ENCODE assay signal across 25 cellular contexts in the genomic region with DNA sequence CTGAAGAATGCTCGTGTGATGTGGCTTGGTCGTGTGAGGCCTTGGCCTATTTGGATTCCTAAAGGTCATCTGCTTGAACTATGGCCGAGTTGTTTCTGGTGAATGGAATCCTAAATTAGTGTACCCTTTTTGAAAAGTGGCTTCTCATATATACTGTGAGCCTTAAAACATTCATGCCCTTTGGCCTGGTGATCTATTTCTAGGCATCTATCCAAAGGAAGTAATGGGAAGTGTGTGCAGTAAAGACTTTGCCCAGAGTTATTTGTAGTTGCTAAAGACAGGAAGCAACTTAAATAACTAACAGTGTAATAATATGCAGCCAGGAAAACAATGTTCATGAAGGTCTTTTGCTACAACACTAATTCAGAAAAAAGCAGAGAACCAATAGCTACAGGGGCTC.
"Had no signal": no experiment of that assay in that cellular context is flagged by ENCODE, and none has a peak within 500 bp of the region (broad histone marks: within the 10 kb centered on the region; RNA-seq: fewer than 3 reads in every experiment).

No MANE protein-coding gene starts in this region.

- H3K9me3 Mint-ChIP-seq: activated CD8-positive, alpha-beta T cell treated with anti-CD3 and anti-CD28 coated beads for 36 hours; activated naive CD4-positive, alpha-beta T cell treated with anti-CD3 and anti-CD28 coated beads, Interleukin-2, amount 10 ng/mL, durations not matched to agents 7 days and 5 days; activated naive CD8-positive, alpha-beta T cell treated with anti-CD3 and anti-CD28 coated beads, Interleukin-2, amount 50 U/mL, for 24 hours; activated T-cell treated with anti-CD3 and anti-CD28 coated beads, Interleukin-2, amount 50 U/mL, for 24 hours; activated T-helper 2 cell treated with anti-CD3 and anti-CD28 coated beads, Interferon-gamma antibody, Interleukin-2, Interleukin-4, amounts not matched to agents 10 μg/mL and 5 μg/mL and 100 μg/mL, durations not matched to agents 14 hours and 24 hours and 36 hours; brain; central memory CD8-positive, alpha-beta T cell; naive thymus-derived CD8-positive, alpha-beta T cell; stimulated activated effector memory CD8-positive, alpha-beta T cell treated with anti-CD3 and anti-CD28 coated beads, Interleukin-12 subunit alpha, Interleukin-12 subunit beta, amount 100 ng/mL, for 72 hours; type B pancreatic cell had no signal

- H3K36me3 ChIP-seq: left lung, ovary had no signal

- H3K4me1 Mint-ChIP-seq: activated naive CD4-positive, alpha-beta T cell treated with anti-CD3 and anti-CD28 coated beads, Interleukin-2, amount 10 ng/mL, durations not matched to agents 7 days and 5 days; central memory CD8-positive, alpha-beta T cell had no signal

- H3K4me3 ChIP-seq: coronary artery, ovary, testis had no signal

- H3K9me3 ChIP-seq: left lung, ovary, testis had no signal

- H3K27ac ChIP-seq: coronary artery, left lung, ovary, testis had no signal

- H3K27ac Mint-ChIP-seq: activated CD8-positive, alpha-beta T cell treated with anti-CD3 and anti-CD28 coated beads for 36 hours; activated naive CD4-positive, alpha-beta T cell treated with anti-CD3 and anti-CD28 coated beads, Interleukin-2, amount 10 ng/mL, durations not matched to agents 7 days and 5 days; activated naive CD8-positive, alpha-beta T cell treated with anti-CD3 and anti-CD28 coated beads, Interleukin-2, amount 50 U/mL, for 24 hours; activated T-cell treated with anti-CD3 and anti-CD28 coated beads, Interleukin-2, amount 50 U/mL, for 24 hours; activated T-helper 2 cell treated with anti-CD3 and anti-CD28 coated beads, Interferon-gamma antibody, Interleukin-2, Interleukin-4, amounts not matched to agents 10 μg/mL and 5 μg/mL and 100 μg/mL, durations not matched to agents 14 hours and 24 hours and 36 hours; brain; naive thymus-derived CD8-positive, alpha-beta T cell; stimulated activated effector memory CD8-positive, alpha-beta T cell treated with anti-CD3 and anti-CD28 coated beads, Interleukin-12 subunit alpha, Interleukin-12 subunit beta, amount 100 ng/mL, for 72 hours; type B pancreatic cell had no signal

- DNase-seq: activated CD4-positive, alpha-beta T cell treated with anti-CD3 and anti-CD28 coated beads for 48 hours; activated CD4-positive, CD25-positive, alpha-beta regulatory T cell; activated CD8-positive, alpha-beta T cell treated with anti-CD3 and anti-CD28 coated beads for 36 hours; activated naive CD4-positive, alpha-beta T cell treated with anti-CD3 and anti-CD28 coated beads, Interleukin-2, amount 10 ng/mL, durations not matched to agents 7 days and 5 days; activated naive CD8-positive, alpha-beta T cell treated with anti-CD3 and anti-CD28 coated beads, Interleukin-2, amount 50 U/mL, for 24 hours; activated T-cell treated with anti-CD3 and anti-CD28 coated beads, Interleukin-2, amount 50 U/mL, for 24 hours; anterior cingulate cortex; effector memory CD4-positive, alpha-beta T cell; foreskin fibroblast; glutamatergic neuron; hippocampal formation; islet precursor cell; left lung; mesenchymal stem cell; naive thymus-derived CD8-positive, alpha-beta T cell; ovary; stimulated activated CD4-positive, alpha-beta T cell treated with anti-CD3 and anti-CD28 coated beads, Interleukin-4, amount 100 ng/mL, for 24 hours; testis had no signal

- H3K36me3 Mint-ChIP-seq: activated naive CD4-positive, alpha-beta T cell treated with anti-CD3 and anti-CD28 coated beads, Interleukin-2, amount 10 ng/mL, durations not matched to agents 7 days and 5 days; brain; naive thymus-derived CD8-positive, alpha-beta T cell; stimulated activated effector memory CD8-positive, alpha-beta T cell treated with anti-CD3 and anti-CD28 coated beads, Interleukin-12 subunit alpha, Interleukin-12 subunit beta, amount 100 ng/mL, for 72 hours; type B pancreatic cell had no signal

- H3K27me3 ChIP-seq: ovary, testis had no signal

- ATAC-seq: activated CD8-positive, alpha-beta T cell treated with anti-CD3 and anti-CD28 coated beads for 36 hours; activated naive CD8-positive, alpha-beta T cell treated with anti-CD3 and anti-CD28 coated beads, Interleukin-2, amount 50 U/mL, for 24 hours; left lung; naive thymus-derived CD8-positive, alpha-beta T cell; sciatic nerve; stimulated activated effector memory CD8-positive, alpha-beta T cell treated with anti-CD3 and anti-CD28 coated beads, Interleukin-12 subunit alpha, Interleukin-12 subunit beta, amount 100 ng/mL, for 72 hours had no signal

- H3K4me3 Mint-ChIP-seq: activated CD8-positive, alpha-beta T cell treated with anti-CD3 and anti-CD28 coated beads for 36 hours; activated naive CD4-positive, alpha-beta T cell treated with anti-CD3 and anti-CD28 coated beads, Interleukin-2, amount 10 ng/mL, durations not matched to agents 7 days and 5 days; activated naive CD8-positive, alpha-beta T cell treated with anti-CD3 and anti-CD28 coated beads, Interleukin-2, amount 50 U/mL, for 24 hours; activated T-cell treated with anti-CD3 and anti-CD28 coated beads, Interleukin-2, amount 50 U/mL, for 24 hours; central memory CD8-positive, alpha-beta T cell; naive thymus-derived CD8-positive, alpha-beta T cell; stimulated activated effector memory CD8-positive, alpha-beta T cell treated with anti-CD3 and anti-CD28 coated beads, Interleukin-12 subunit alpha, Interleukin-12 subunit beta, amount 100 ng/mL, for 72 hours; type B pancreatic cell had no signal
